ENCODE assay signal across 10 cellular contexts in the genomic region with DNA sequence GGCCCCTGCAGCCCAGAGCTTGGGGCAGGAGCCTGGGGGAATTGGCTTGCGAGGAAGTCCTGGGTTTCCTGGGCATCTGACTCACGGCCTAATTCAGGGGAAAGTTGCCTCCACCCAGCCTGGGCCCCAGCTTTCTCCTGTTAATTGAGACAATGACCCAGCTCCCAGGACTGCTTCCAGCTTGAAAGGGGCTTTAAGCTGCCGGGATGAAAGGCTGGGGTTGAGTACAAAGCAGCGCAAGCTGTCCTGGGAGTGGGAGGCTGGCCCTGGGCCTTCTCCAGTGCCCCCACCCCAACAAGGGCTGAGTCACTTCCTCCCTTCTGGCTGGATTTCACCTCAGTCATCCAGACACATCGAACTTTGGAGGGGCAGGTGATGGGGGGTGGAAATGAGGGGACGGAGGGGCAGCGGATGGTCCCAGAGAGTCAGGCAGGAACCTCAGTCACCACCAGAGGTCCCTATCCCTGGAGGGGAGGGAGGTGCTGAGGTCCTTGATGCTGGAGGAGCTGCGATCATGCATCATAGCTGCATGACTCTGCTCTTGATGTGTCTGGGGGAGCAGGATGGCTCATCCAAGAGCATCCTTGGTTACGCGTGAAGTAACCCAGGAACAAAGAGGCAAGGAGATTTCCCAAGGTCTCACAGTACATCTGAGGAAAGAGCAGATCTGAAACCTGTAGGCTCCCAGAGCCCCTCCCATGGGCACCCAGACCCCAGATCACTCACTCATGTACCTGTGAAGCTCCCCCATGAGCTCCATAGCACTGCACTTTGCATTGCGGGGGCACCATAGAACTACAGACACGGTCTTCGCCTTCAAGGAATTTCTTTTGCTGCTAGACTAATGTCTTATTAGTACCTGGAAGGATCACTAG. TPM values are rescaled to one million over a fixed set of nuclear protein-coding genes. Genes with fewer than 3 reads are reported as not detected.
DNase-seq lines count a peak whose midpoint lies in the region; FAIRE-seq and TF ChIP-seq lines count a peak whose summit lies in the region.
"Had no signal": no experiment of that assay in that cellular context is flagged by ENCODE, and none has a peak within 500 bp of the region (broad histone marks: within the 10 kb centered on the region; RNA-seq: fewer than 3 reads in every experiment).

No MANE protein-coding gene starts in this region.

- TF ChIP-seq POLR2A in breast epithelium (IDR thresholded peaks at IDR 0.05), result no peak

- CTCF ChIA-PET in MCF 10A (lab: Yijun Ruan, JAX), result interaction anchor here (0.6 to 4.7 kb wide), 13 partner anchors 9 to 144 kb away, joined by 3 to 21 read pairs (median 4); no protein-coding TSS in a partner anchor

- H3K27me3 Mint-ChIP-seq in MCF 10A (ENCODE audit: insufficient read depth, unreplicated experiment), result peaks cover 15% of the 10 kb centered on the region

- peak overlapping the region; percentile 50 to 96 for H3K27ac ChIP-seq in breast epithelium

- peaks cover 0 to 3% of the 10 kb centered on the region in 2 donors for H3K4me1 ChIP-seq in breast epithelium

- peaks cover 6% of the 10 kb centered on the region for H3K4me1 Mint-ChIP-seq in MCF 10A (ENCODE audit: insufficient read depth, unreplicated experiment)
- H3K4me1 Mint-ChIP-seq: CD4-positive, CD25-positive, alpha-beta regulatory T cell had no signal

- H3K36me3 Mint-ChIP-seq in MCF 10A (ENCODE audit: insufficient read depth, unreplicated experiment), result no peaks in the 10 kb centered on the region
- H3K36me3 Mint-ChIP-seq: CD4-positive, CD25-positive, alpha-beta regulatory T cell had no signal

- no peaks in the 10 kb centered on the region for H3K27me3 ChIP-seq in breast epithelium
- no peaks in the 10 kb centered on the region for H3K27me3 ChIP-seq in bronchial epithelial cell (ENCODE audit: control insufficient read depth, insufficient read depth, low read length)
- H3K27me3 ChIP-seq: left lung had no signal

- H3K4me3 ChIP-seq in breast epithelium (no peak overlapping the region), bronchial epithelial cell (ENCODE audit: low read depth, low read length) (no peak overlapping the region)
- H3K4me3 ChIP-seq: left lung had no signal

- no TSS peak for BruUV-seq in MCF 10A (replicated peaks; lab: Mats Ljungman, UMichigan)

- no peaks in the 10 kb centered on the region for H3K36me3 ChIP-seq in breast epithelium
- no peaks in the 10 kb centered on the region for H3K36me3 ChIP-seq in bronchial epithelial cell (ENCODE audit: control insufficient read depth, insufficient read depth, low read length)
- H3K36me3 ChIP-seq: left lung had no signal

- intact Hi-C loops in breast epithelium (cut with DNase I; ENCODE audit: low total_unique reads), result loop anchor here (5.0 kb wide), 1 partner anchor 36 kb away; no protein-coding TSS in a partner anchor
- intact Hi-C loops in MCF 10A (cut with micrococcal nuclease), result no loop called here

- TF ChIP-seq CTCF in breast epithelium (IDR thresholded peaks at IDR 0.05) (no peak), MCF 10A (IDR thresholded peaks at IDR 0.05; ENCODE audit: unreplicated experiment) (no peak), bronchial epithelial cell (IDR thresholded peaks at IDR 0.05; ENCODE audit: insufficient read depth, low read length, severe bottlenecking) (peak; percentile 19)

- no peak for FAIRE-seq in bronchial epithelial cell (lab: Jason Lieb, UNC)
- no peak for FAIRE-seq in urothelium cell line (lab: Jason Lieb, UNC)

- H3K9me3 Mint-ChIP-seq in MCF 10A (ENCODE audit: unreplicated experiment), result no peaks in the 10 kb centered on the region
- H3K9me3 Mint-ChIP-seq: CD4-positive, CD25-positive, alpha-beta regulatory T cell had no signal

- H3K9me3 ChIP-seq in breast epithelium, result no peaks in the 10 kb centered on the region
- H3K9me3 ChIP-seq: left lung had no signal

- POLR2A ChIA-PET in MCF 10A (lab: Yijun Ruan, JAX), result interaction anchor here (0.9 to 1.1 kb wide), 2 partner anchors 28 kb away, joined by 3 read pairs; no protein-coding TSS in a partner anchor

- no peak overlapping the region for H3K27ac Mint-ChIP-seq in MCF 10A (ENCODE audit: low read depth, unreplicated experiment)
- H3K27ac Mint-ChIP-seq: CD4-positive, CD25-positive, alpha-beta regulatory T cell had no signal

- DNase-seq in breast epithelium (ENCODE audit: low spot score in 2 of 2), result peak in 1 of 2 donors; percentile 13
- no peak for DNase-seq in MCF 10A (ENCODE audit: unreplicated experiment)
- peak; percentile 86 for DNase-seq in bronchial epithelial cell (ENCODE audit: low read depth)
- DNase-seq in kidney tubule cell (ENCODE audit: low spot score), result peak; percentile 89
- peak; percentile 18 for DNase-seq in urothelium cell line (ENCODE audit: low spot score)
- no peak for DNase-seq in globus pallidus (ENCODE audit: low spot score)
- DNase-seq in NCI-H2196 (lab: John Stamatoyannopoulos, UW; ENCODE audit: unreplicated experiment), result no peak
- no peak for DNase-seq in NOMO-1 (lab: John Stamatoyannopoulos, UW; ENCODE audit: unreplicated experiment in 2 of 2)
- DNase-seq: CD4-positive, CD25-positive, alpha-beta regulatory T cell had no signal

- H3K4me3 Mint-ChIP-seq in MCF 10A (ENCODE audit: unreplicated experiment), result no peak overlapping the region

RNA-seq across cellular contexts. Expression of a gene that starts 30.0 kb away (rescaled TPM):
- total RNA-seq in breast epithelium (10 to 100 TPM; 19.8 to 35.1 (median 33.3) TPM), MCF 10A (2022) (21.6 and 34.8 TPM in 2 replicates), bronchial epithelial cell (5.9 and 9.0 TPM in 2 replicates)

RNA-seq across cellular contexts. Expression of a gene that starts 42.9 kb away (rescaled TPM):
- total RNA-seq in breast epithelium (10 to 100 TPM; 10.6 to 58.7 (median 45.9) TPM), MCF 10A (2022) (60.9 and 93.4 TPM in 2 replicates), bronchial epithelial cell (146 and 441 TPM in 2 replicates)
- total RNA-seq: CD4-positive, CD25-positive, alpha-beta regulatory T cell had no signal

RNA-seq across cellular contexts. Expression of a gene that starts 59.1 kb away (rescaled TPM):
- total RNA-seq in breast epithelium (1 to 10 TPM in 2 of 3 donors, not detected in 1; 3.9 to 7.0 TPM), MCF 10A (2022) (not detected in 2 replicates), bronchial epithelial cell (0.90 TPM in 1 of 2 replicates, not detected in the other)
- total RNA-seq: CD4-positive, CD25-positive, alpha-beta regulatory T cell had no signal

Comparison
In these comparisons a context has a peak if more than half of its experiments do, and no peak if none do; other contexts are left out.
1. DNase-seq: peak in bronchial epithelial cell (single experiment), kidney tubule cell (single experiment) and urothelium cell line (single experiment); none in MCF 10A (single experiment), globus pallidus (single experiment), NCI-H2196 (single experiment) and NOMO-1 (0 of 2).